In genomic region chr9:130958564-130958963, GRCh38 we compare ENCODE assay signal across 9 cellular contexts. TPM values are rescaled to one million over a fixed set of nuclear protein-coding genes. Genes with fewer than 3 reads are reported as not detected.
DNase-seq lines count a peak whose midpoint lies in the region; ATAC-seq, FAIRE-seq and TF ChIP-seq lines count a peak whose summit lies in the region.
"Not testable (repeated sequence)": the region's sequence is repeated elsewhere in the genome, so short reads cannot be mapped to it uniquely, and the experiment has no call there.
"Had no signal": no experiment of that assay in that cellular context is flagged by ENCODE, and none has a peak within 500 bp of the region (broad histone marks: within the 10 kb centered on the region; RNA-seq: fewer than 3 reads in every experiment).

No MANE protein-coding gene starts in this region.

- H3K9me3 ChIP-seq in HEK293 (ENCODE audit: control insufficient read depth, insufficient read depth, low read depth, low read length) = not testable (repeated sequence)
- H3K9me3 ChIP-seq in K562 (replicated peaks; ENCODE audit: control insufficient read depth, insufficient read depth, low read depth, low read length) = peaks cover 26% of the 10 kb centered on the region

- not testable (repeated sequence) for TF ChIP-seq CTCF in HEK293 (tag by site-specific recombination; IDR thresholded peaks at IDR 0.05); K562 (IDR thresholded peaks at IDR 0.05 in 2 of 3, conservative IDR thresholded peaks at IDR 0.05 in 1 of 3; ENCODE audit: insufficient read depth in 2 of 3, low read depth in 1 of 3, low read length in 3 of 3); nephron progenitor cell (IDR thresholded peaks at IDR 0.05)

- H3K4me1 ChIP-seq in HEK293 (ENCODE audit: control insufficient read depth, insufficient read depth, low read length); K562 (replicated peaks in 1 of 2; ENCODE audit: control insufficient read depth in 2 of 2, insufficient read depth in 2 of 2, low read length in 2 of 2): not testable (repeated sequence)

- TF ChIP-seq RAD21 in K562 (CRISPR knock-in tag; conservative IDR thresholded peaks at IDR 0.05 in 1 of 2, IDR thresholded peaks at IDR 0.05 in 1 of 2) = not testable (repeated sequence)

- peak; percentile 90 for FAIRE-seq in K562 (lab: Jason Lieb, UNC)

- not testable (repeated sequence) for ATAC-seq in K562
- peak; percentile 48 for ATAC-seq in stimulated activated memory B cell treated with anti-CD40 and anti-IgM and Interleukin-4, amounts not matched to agents 10 μg/mL and 1 μg/mL and 100 μg/mL, for 72 hours

- H3K4me2 ChIP-seq in K562 (ENCODE audit: insufficient read depth, low read length) = not testable (repeated sequence)

- not testable (repeated sequence) for H3K27me3 Mint-ChIP-seq in activated CD4-positive, alpha-beta T cell treated with anti-CD3 and anti-CD28 coated beads, Interleukin-2, amount 10 ng/mL, durations not matched to agents 7 days and 5 days; activated naive CD4-positive, alpha-beta T cell treated with anti-CD3 and anti-CD28 coated beads, Interleukin-2, amount 10 ng/mL, durations not matched to agents 7 days and 5 days; nephron progenitor cell (ENCODE audit: low read depth, poor library complexity)
- peaks cover 4 to 26% (median 21%) of the 10 kb centered on the region in 3 donors for H3K27me3 Mint-ChIP-seq in immature natural killer cell (ENCODE audit: low read depth in 3 of 3)
- peaks cover 10% of the 10 kb centered on the region for H3K27me3 Mint-ChIP-seq in stimulated activated memory B cell treated with anti-CD40 and anti-IgM and Interleukin-4, amounts not matched to agents 10 μg/mL and 1 μg/mL and 100 μg/mL, for 72 hours

- intact Hi-C loops in K562 (cut with micrococcal nuclease) = not testable (repeated sequence)

- not testable (repeated sequence) for H3K9me3 Mint-ChIP-seq in activated CD4-positive, alpha-beta T cell treated with anti-CD3 and anti-CD28 coated beads, Interleukin-2, amount 10 ng/mL, durations not matched to agents 7 days and 5 days; activated naive CD4-positive, alpha-beta T cell treated with anti-CD3 and anti-CD28 coated beads, Interleukin-2, amount 10 ng/mL, durations not matched to agents 7 days and 5 days; immature natural killer cell; stimulated activated memory B cell treated with anti-CD40 and anti-IgM and Interleukin-4, amounts not matched to agents 10 μg/mL and 1 μg/mL and 100 μg/mL, for 72 hours
- peaks cover 32% of the 10 kb centered on the region for H3K9me3 Mint-ChIP-seq in nephron progenitor cell

- not testable (repeated sequence) for H3K36me3 ChIP-seq in HEK293 (ENCODE audit: control insufficient read depth in 2 of 2, insufficient read depth in 1 of 2, low read length in 2 of 2); K562 (ENCODE audit: control insufficient read depth, insufficient read depth, low read length)

- not testable (repeated sequence) for H3K4me1 Mint-ChIP-seq in activated CD4-positive, alpha-beta T cell treated with anti-CD3 and anti-CD28 coated beads, Interleukin-2, amount 10 ng/mL, durations not matched to agents 7 days and 5 days; activated naive CD4-positive, alpha-beta T cell treated with anti-CD3 and anti-CD28 coated beads, Interleukin-2, amount 10 ng/mL, durations not matched to agents 7 days and 5 days; immature natural killer cell; stimulated activated memory B cell treated with anti-CD40 and anti-IgM and Interleukin-4, amounts not matched to agents 10 μg/mL and 1 μg/mL and 100 μg/mL, for 72 hours
- peaks cover 17% of the 10 kb centered on the region for H3K4me1 Mint-ChIP-seq in nephron progenitor cell

- in situ Hi-C loops in K562 (cut with MboI) = not testable (repeated sequence)

- not testable (repeated sequence) for H2AFZ ChIP-seq in K562 (ENCODE audit: low read depth, low read length)

- not testable (repeated sequence) for TF ChIP-seq EP300 in K562 (IDR thresholded peaks at IDR 0.05; ENCODE audit: low read length)

- CTCF ChIA-PET in HEK293 (lab: Yijun Ruan, JAX) = interaction anchor here (0.7 kb wide), 1 partner anchor 251 kb away, joined by 3 read pairs; no protein-coding TSS in a partner anchor
- CTCF ChIA-PET in activated CD4-positive, alpha-beta T cell treated with anti-CD3 and anti-CD28 coated beads, Interleukin-2, amount 10 ng/mL, durations not matched to agents 7 days and 5 days (lab: Charles Lee); activated naive CD4-positive, alpha-beta T cell treated with anti-CD3 and anti-CD28 coated beads, Interleukin-2, amount 10 ng/mL, durations not matched to agents 7 days and 5 days (lab: Charles Lee); K562 (lab: Yijun Ruan, JAX; ENCODE audit: low intra/inter-chr PET ratio): not testable (repeated sequence)

- not testable (repeated sequence) for H3K27ac ChIP-seq in HEK293 (ENCODE audit: extremely low read depth, low read depth, low read length); K562 (ENCODE audit: extremely low read depth, low read depth, low read length)

- TF ChIP-seq POLR2A in K562 (conservative IDR thresholded peaks at IDR 0.05) = not testable (repeated sequence)

- H3K27ac Mint-ChIP-seq in activated CD4-positive, alpha-beta T cell treated with anti-CD3 and anti-CD28 coated beads, Interleukin-2, amount 10 ng/mL, durations not matched to agents 7 days and 5 days = peak overlapping the region; percentile 85
- peak overlapping the region; percentile 24 for H3K27ac Mint-ChIP-seq in activated naive CD4-positive, alpha-beta T cell treated with anti-CD3 and anti-CD28 coated beads, Interleukin-2, amount 10 ng/mL, durations not matched to agents 7 days and 5 days
- peak overlapping the region in 5 of 6 donors; percentile 7 to 88 (median 82) for H3K27ac Mint-ChIP-seq in immature natural killer cell
- H3K27ac Mint-ChIP-seq in nephron progenitor cell; stimulated activated memory B cell treated with anti-CD40 and anti-IgM and Interleukin-4, amounts not matched to agents 10 μg/mL and 1 μg/mL and 100 μg/mL, for 72 hours: not testable (repeated sequence)

- POLR2A ChIA-PET in HEK293 (lab: Yijun Ruan, JAX); activated CD4-positive, alpha-beta T cell treated with anti-CD3 and anti-CD28 coated beads, Interleukin-2, amount 10 ng/mL, durations not matched to agents 7 days and 5 days (lab: Charles Lee): not testable (repeated sequence)
- POLR2A ChIA-PET in K562 (lab: Yijun Ruan, JAX) = interaction anchor here (2.0 kb wide), 1 partner anchor 10 kb away, joined by 6 read pairs; no protein-coding TSS in a partner anchor

- H4K20me1 ChIP-seq in K562 (replicated peaks; ENCODE audit: control insufficient read depth, insufficient read depth, low read length) = not testable (repeated sequence)

- peaks cover 26 to 39% of the 10 kb centered on the region in 2 experiments for H3K27me3 ChIP-seq in K562 (ENCODE audit: control insufficient read depth in 2 of 2, insufficient read depth in 2 of 2, low read length in 2 of 2)

- not testable (repeated sequence) for H3K9ac ChIP-seq in K562 (ENCODE audit: insufficient read depth in 1 of 2, low read depth in 2 of 2, low read length in 2 of 2)

- not testable (repeated sequence) for DNase-seq in activated CD4-positive, alpha-beta T cell treated with anti-CD3 and anti-CD28 coated beads, Interleukin-2, amount 10 ng/mL, durations not matched to agents 7 days and 5 days; activated naive CD4-positive, alpha-beta T cell treated with anti-CD3 and anti-CD28 coated beads, Interleukin-2, amount 10 ng/mL, durations not matched to agents 7 days and 5 days; K562 (ENCODE audit: extremely low read depth in 1 of 4, low spot score in 3 of 4); immature natural killer cell; nephron progenitor cell

- not testable (repeated sequence) for H3K4me3 Mint-ChIP-seq in activated CD4-positive, alpha-beta T cell treated with anti-CD3 and anti-CD28 coated beads, Interleukin-2, amount 10 ng/mL, durations not matched to agents 7 days and 5 days; activated naive CD4-positive, alpha-beta T cell treated with anti-CD3 and anti-CD28 coated beads, Interleukin-2, amount 10 ng/mL, durations not matched to agents 7 days and 5 days; stimulated activated memory B cell treated with anti-CD40 and anti-IgM and Interleukin-4, amounts not matched to agents 10 μg/mL and 1 μg/mL and 100 μg/mL, for 72 hours
- H3K4me3 Mint-ChIP-seq in immature natural killer cell (peak overlapping the region in 3 of 5 donors; percentile 2 to 59 (median 32)), nephron progenitor cell (peak overlapping the region; percentile 66)

- not testable (repeated sequence) for BruUV-seq in K562 (replicated peaks; lab: Mats Ljungman, UMichigan)

- not testable (repeated sequence) for H3K79me2 ChIP-seq in K562 (ENCODE audit: control insufficient read depth, insufficient read depth, low read length)

- H3K36me3 Mint-ChIP-seq in activated CD4-positive, alpha-beta T cell treated with anti-CD3 and anti-CD28 coated beads, Interleukin-2, amount 10 ng/mL, durations not matched to agents 7 days and 5 days (ENCODE audit: low read depth); activated naive CD4-positive, alpha-beta T cell treated with anti-CD3 and anti-CD28 coated beads, Interleukin-2, amount 10 ng/mL, durations not matched to agents 7 days and 5 days; immature natural killer cell; nephron progenitor cell (ENCODE audit: low read depth); stimulated activated memory B cell treated with anti-CD40 and anti-IgM and Interleukin-4, amounts not matched to agents 10 μg/mL and 1 μg/mL and 100 μg/mL, for 72 hours: not testable (repeated sequence)

- H3K9me1 ChIP-seq in K562 (ENCODE audit: control insufficient read depth, insufficient read depth, low read length) = not testable (repeated sequence)

- 16% methylated on average over 4 of the region's 4 CpGs for WGBS in K562 (ENCODE audit: insufficient coverage, low coverage, missing lambda C conversion rate)

- H3K4me3 ChIP-seq in HEK293 (ENCODE audit: low read depth, low read length); K562: not testable (repeated sequence)

RNA-seq across cellular contexts. Expression of gene FIBCD1, which starts 19.5 kb away (rescaled TPM):
- total RNA-seq in activated CD4-positive, alpha-beta T cell treated with anti-CD3 and anti-CD28 coated beads, Interleukin-2, amount 10 ng/mL, durations not matched to agents 7 days and 5 days = not detected
- total RNA-seq in K562 (2011; cell fraction: chromatin; rRNA removed; ENCODE audit: low replicate concordance) = 0.21 TPM in 1 of 2 replicates, not detected in the other
- total RNA-seq in K562 (2011; cell fraction: nucleolus; rRNA removed) = not detected in 2 replicates
- not detected in 2 replicates for total RNA-seq in K562 (2011; cell fraction: nucleoplasm; rRNA removed)
- total RNA-seq in K562 (2014; rRNA removed) (1.00 and 2.1 TPM in 2 replicates), K562 (2014; rRNA removed; fragmentation: Illumina TruSeq; extraction: Trizol) (0.95 TPM in 1 of 2 replicates, not detected in the other), K562 (2015; rRNA removed; fragmentation: Illumina TruSeq; extraction: Trizol) (not detected in 2 replicates), K562 (2021) (0.71 and 1.5 TPM in 2 replicates)
- polyA plus RNA-seq in K562 (2011; rRNA removed) (0.79 and 1.2 TPM in 2 replicates), K562 (2014; fragmentation: Illumina TruSeq; extraction: Trizol) (not detected in 2 replicates), K562 (2014; fragmentation: Nextera tagmentation; extraction: Ambion mirVana) (not detected), K562 (2014; rRNA removed) (0.53 and 2.7 TPM in 2 replicates), immature natural killer cell (not detected)
- 2.1 and 3.8 TPM in 2 replicates for polyA plus RNA-seq in K562 (2011; cell fraction: cytosol; rRNA removed)
- polyA plus RNA-seq in K562 (2011; cell fraction: nucleus; rRNA removed) = 1.2 TPM in 2 replicates
- polyA plus RNA-seq in K562 (2012) = 0.91 and 1.3 TPM in 2 replicates
- polyA minus RNA-seq in K562 (2011; rRNA and poly(A)+ RNA removed) = not detected in 2 replicates
- not detected in 2 replicates for polyA minus RNA-seq in K562 (2011; cell fraction: cytosol; rRNA and poly(A)+ RNA removed)
- polyA minus RNA-seq in K562 (2011; cell fraction: nucleus; rRNA and poly(A)+ RNA removed) = 0.67 TPM in 1 of 2 replicates, not detected in the other
- total RNA-seq: CD4-positive, CD25-positive, alpha-beta regulatory T cell had no signal
- polyA plus RNA-seq: CD4-positive, CD25-positive, alpha-beta regulatory T cell had no signal

RNA-seq across cellular contexts. Expression of gene LAMC3, which starts 50.4 kb away (rescaled TPM):
- total RNA-seq in activated CD4-positive, alpha-beta T cell treated with anti-CD3 and anti-CD28 coated beads, Interleukin-2, amount 10 ng/mL, durations not matched to agents 7 days and 5 days = under 1 TPM; 0.27 TPM
- 0.69 TPM in 1 of 2 replicates, not detected in the other for total RNA-seq in K562 (2011; cell fraction: chromatin; rRNA removed; ENCODE audit: low replicate concordance)
- total RNA-seq in K562 (2011; cell fraction: nucleolus; rRNA removed) = 0.26 and 0.33 TPM in 2 replicates
- total RNA-seq in K562 (2011; cell fraction: nucleoplasm; rRNA removed) = 0.22 TPM in 1 of 2 replicates, not detected in the other
- total RNA-seq in K562 (2014; rRNA removed) (not detected in 2 replicates), K562 (2014; rRNA removed; fragmentation: Illumina TruSeq; extraction: Trizol) (not detected in 2 replicates), K562 (2015; rRNA removed; fragmentation: Illumina TruSeq; extraction: Trizol) (not detected in 2 replicates), K562 (2021) (0.09 TPM in 1 of 2 replicates, not detected in the other)
- polyA plus RNA-seq in K562 (2011; rRNA removed) (0.05 and 0.10 TPM in 2 replicates), K562 (2014; fragmentation: Illumina TruSeq; extraction: Trizol) (not detected in 2 replicates), K562 (2014; fragmentation: Nextera tagmentation; extraction: Ambion mirVana) (not detected), K562 (2014; rRNA removed) (not detected in 2 replicates), immature natural killer cell (not detected)
- polyA plus RNA-seq in K562 (2011; cell fraction: cytosol; rRNA removed) = 0.03 and 0.66 TPM in 2 replicates
- polyA plus RNA-seq in K562 (2011; cell fraction: nucleus; rRNA removed) = 0.04 and 0.20 TPM in 2 replicates
- 0.03 and 0.07 TPM in 2 replicates for polyA plus RNA-seq in K562 (2012)
- polyA minus RNA-seq in K562 (2011; rRNA and poly(A)+ RNA removed) = not detected in 2 replicates
- not detected in 2 replicates for polyA minus RNA-seq in K562 (2011; cell fraction: cytosol; rRNA and poly(A)+ RNA removed)
- polyA minus RNA-seq in K562 (2011; cell fraction: nucleus; rRNA and poly(A)+ RNA removed) = 0.27 TPM in 1 of 2 replicates, not detected in the other
- polyA plus RNA-seq: GM12878 had no signal
